In the genomic region with DNA sequence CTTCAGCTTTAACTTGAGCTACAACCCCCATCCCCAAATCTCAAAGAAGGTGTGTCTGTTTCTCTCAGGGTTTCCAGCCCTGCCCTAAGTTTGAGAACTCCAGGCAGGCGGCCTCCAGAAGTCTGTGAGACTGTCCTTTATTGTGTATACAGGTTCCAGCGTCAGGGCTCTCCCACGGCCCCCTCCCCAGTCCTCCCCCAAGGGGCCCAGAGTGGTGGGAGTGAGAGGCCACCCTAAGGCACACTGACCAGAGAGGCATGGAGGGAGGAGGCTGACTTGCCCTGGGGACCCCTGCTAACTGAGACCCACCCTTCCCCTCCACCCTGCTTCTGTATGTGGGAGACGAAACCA, we compare ENCODE assay signal across 13 cellular contexts. TPM values are rescaled to one million over a fixed set of nuclear protein-coding genes. Genes with fewer than 3 reads are reported as not detected.
A peak's percentile ranks its signal among the peaks of the same experiment; 100 is the strongest.
DNase-seq lines count a peak whose midpoint lies in the region; ATAC-seq, FAIRE-seq and TF ChIP-seq lines count a peak whose summit lies in the region.
"Had no signal": no experiment of that assay in that cellular context is flagged by ENCODE, and none has a peak within 500 bp of the region (broad histone marks: within the 10 kb centered on the region; RNA-seq: fewer than 3 reads in every experiment).

No MANE protein-coding gene starts in this region.

- H3K56ac ChIP-seq in IMR-90 (ENCODE audit: extremely low read depth, insufficient read depth, low read length): no peak overlapping the region

- H2BK15ac ChIP-seq in IMR-90 (ENCODE audit: low read depth, low read length): no peak overlapping the region; the same call in 2 of the 3 replicates

- POLR2A ChIA-PET in IMR-90 (lab: Charles Lee; ENCODE audit: unreplicated experiment): no interaction called here

- H3K27ac Mint-ChIP-seq in chondrocyte (ENCODE audit: unreplicated experiment): peak overlapping the region; percentile 92

- TF ChIP-seq RAD21 in IMR-90 (IDR thresholded peaks at IDR 0.05; ENCODE audit: low read length): no peak

- BruUV-seq in IMR-90 (replicated peaks; lab: Mats Ljungman, UMichigan): no TSS peak

- H3K9me3 ChIP-seq in IMR-90 (ENCODE audit: control insufficient read depth, insufficient read depth, low read length): no peaks in the 10 kb centered on the region
- no peaks in the 10 kb centered on the region for H3K9me3 ChIP-seq in mucosa of rectum (ENCODE audit: control insufficient read depth in 2 of 2, low read length in 2 of 2)
- H3K9me3 ChIP-seq in suprapubic skin: no peaks in the 10 kb centered on the region

- peak overlapping the region; percentile 87 for H2AFZ ChIP-seq in IMR-90 (replicated peaks; ENCODE audit: low read length, poor library complexity)

- H3K4ac ChIP-seq in IMR-90 (ENCODE audit: low read depth, low read length): 0 out of 2 replicates have a peak overlapping the region, but pooled peaks have one; percentile 53

- H4K5ac ChIP-seq in IMR-90 (ENCODE audit: low read depth, low read length): no peak overlapping the region

- H3K4me1 Mint-ChIP-seq in chondrocyte (ENCODE audit: low read depth): peaks cover 60% of the 10 kb centered on the region

- no peak overlapping the region for H2BK5ac ChIP-seq in IMR-90 (ENCODE audit: low read depth, low read length, poor library complexity, severe bottlenecking)

- H3K36me3 Mint-ChIP-seq in chondrocyte (ENCODE audit: low read depth): peaks cover 4% of the 10 kb centered on the region

- no peak for ATAC-seq in IMR-90 (ENCODE audit: low read depth)
- no peak for ATAC-seq in HG03342 (IDR thresholded peaks at IDR 0.05; ENCODE audit: unreplicated experiment)
- ATAC-seq: SK-N-SH treated with all-trans-retinoic acid at 6 μM for 48 hours had no signal

- H3K23ac ChIP-seq in IMR-90 (ENCODE audit: low read depth, low read length): no peak overlapping the region

- H3K4me3 Mint-ChIP-seq in chondrocyte (ENCODE audit: unreplicated experiment): peak overlapping the region; percentile 46

- WGBS in IMR-90 (ENCODE audit: extremely low coverage in 2 of 2, insufficient read length in 1 of 2), 2 experiments: no CpG with 5 or more reads among the region's 4 CpGs
- WGBS in suprapubic skin: 64% methylated on average over 2 of the region's 4 CpGs

- intact Hi-C loops in IMR-90 (cut with micrococcal nuclease): no loop called here

- H4K91ac ChIP-seq in IMR-90 (ENCODE audit: insufficient read depth, low read depth, low read length): no peak overlapping the region

- no peak overlapping the region for H3K14ac ChIP-seq in IMR-90 (replicated peaks; ENCODE audit: low read depth, low read length)

- H2BK20ac ChIP-seq in IMR-90 (ENCODE audit: low read depth, low read length): peak overlapping the region; percentile 25; the same call in 1 of the 2 replicates

- DNase-seq in IMR-90: no peak
- DNase-seq in chondrocyte (ENCODE audit: low spot score): no peak
- no peak for DNase-seq in suprapubic skin (ENCODE audit: low spot score in 2 of 2)
- DNase-seq in H54 (ENCODE audit: insufficient read length, low spot score): no peak
- no peak for DNase-seq in MV-4-11 (lab: John Stamatoyannopoulos, UW)
- no peak for DNase-seq in GM13976 (ENCODE audit: low spot score)
- DNase-seq: activated effector memory CD4-positive, alpha-beta T cell treated with Interleukin-2 at 50 U/mL for 16 hours; NCI-H748 treated with DMSO at 0.1 percent for 48 hours had no signal

- FAIRE-seq in H54 (lab: Jason Lieb, UNC): no peak

- 0 out of 2 replicates have a peak, but pooled peaks cover 3% of the 10 kb centered on the region for H4K20me1 ChIP-seq in IMR-90 (ENCODE audit: insufficient read depth, low read length)

- no peak for TF ChIP-seq POLR2A in IMR-90 (IDR thresholded peaks at IDR 0.05; ENCODE audit: low read depth, low read length)
- no peak for TF ChIP-seq POLR2A in suprapubic skin (IDR thresholded peaks at IDR 0.05)
- TF ChIP-seq POLR2A in H54 (IDR thresholded peaks at IDR 0.05; ENCODE audit: low read depth, low read length): no peak

- no peak overlapping the region for H4K8ac ChIP-seq in IMR-90 (ENCODE audit: low read depth in 2 of 2, low read length in 2 of 2)

- H3K18ac ChIP-seq in IMR-90 (ENCODE audit: low read depth, low read length): no peak overlapping the region

- H2AK9ac ChIP-seq in IMR-90 (replicated peaks; ENCODE audit: low read depth, low read length, poor library complexity): no peak overlapping the region

- H3K4me1 ChIP-seq in IMR-90 (ENCODE audit: control insufficient read depth, insufficient read depth, low read length): peaks cover 22% of the 10 kb centered on the region
- peaks cover 14 to 24% of the 10 kb centered on the region in 2 donors for H3K4me1 ChIP-seq in mucosa of rectum (ENCODE audit: control insufficient read depth in 2 of 2, insufficient read depth in 2 of 2, low read length in 2 of 2)
- H3K4me1 ChIP-seq in suprapubic skin: peaks cover 46% of the 10 kb centered on the region

- no peaks in the 10 kb centered on the region for H3K9me3 Mint-ChIP-seq in chondrocyte (ENCODE audit: low read depth)

- dilution Hi-C loops in IMR-90 (cut with HindIII; ENCODE audit: low sequenced_read_pairs, unreplicated experiment): no loop called here

- H3K4me3 ChIP-seq in IMR-90 (ENCODE audit: insufficient read depth, low read depth, low read length) (no peak overlapping the region), mucosa of rectum (ENCODE audit: low read length in 2 of 2) (peak overlapping the region in 1 of 2 donors; percentile 26), suprapubic skin (no peak overlapping the region)

- H2AK5ac ChIP-seq in IMR-90 (ENCODE audit: low read depth, low read length): peak overlapping the region; percentile 56; the same call in 1 of the 2 replicates

- CTCF ChIA-PET in IMR-90 (lab: Yijun Ruan, JAX): interaction anchor here (1.1 kb wide), 1 partner anchor 222 kb away, joined by 3 read pairs; no protein-coding TSS in a partner anchor

- H3K27me3 ChIP-seq in IMR-90 (ENCODE audit: control insufficient read depth, insufficient read depth, low read length) (no peaks in the 10 kb centered on the region), mucosa of rectum (ENCODE audit: control insufficient read depth in 2 of 2, insufficient read depth in 2 of 2, low read length in 2 of 2) (no peaks in the 10 kb centered on the region), suprapubic skin (no peaks in the 10 kb centered on the region)

- in situ Hi-C loops in IMR-90 (cut with MboI; ENCODE audit: low sequenced_read_pairs): no loop called here
- in situ Hi-C loops in GM13976 (cut with MboI; ENCODE audit: low sequenced_read_pairs, unreplicated experiment): no loop called here

- H3K79me1 ChIP-seq in IMR-90 (ENCODE audit: low read depth in 1 of 2, low read length in 2 of 2): no peaks in the 10 kb centered on the region

- H3K27me3 Mint-ChIP-seq in chondrocyte (ENCODE audit: low read depth): no peaks in the 10 kb centered on the region

- H3K9me1 ChIP-seq in IMR-90 (ENCODE audit: insufficient read depth, low read length): peaks cover 3% of the 10 kb centered on the region

- H3K9ac ChIP-seq in IMR-90 (ENCODE audit: low read depth, low read length): no peak overlapping the region
- peak overlapping the region in 1 of 2 donors; percentile 63 for H3K9ac ChIP-seq in mucosa of rectum (ENCODE audit: low read depth in 1 of 2, low read length in 2 of 2)

- H3K36me3 ChIP-seq in IMR-90 (ENCODE audit: control insufficient read depth, insufficient read depth, low read length) (no peaks in the 10 kb centered on the region), mucosa of rectum (ENCODE audit: control insufficient read depth in 2 of 2, insufficient read depth in 2 of 2, low read length in 2 of 2) (no peaks in the 10 kb centered on the region), suprapubic skin (no peaks in the 10 kb centered on the region)

- no peak overlapping the region for H3K4me2 ChIP-seq in IMR-90 (ENCODE audit: low read depth, low read length)

- TF ChIP-seq CTCF in IMR-90 (conservative IDR thresholded peaks at IDR 0.05; ENCODE audit: low read depth, low read length) (no peak), chondrocyte (IDR thresholded peaks at IDR 0.05) (no peak), suprapubic skin (IDR thresholded peaks at IDR 0.05) (no peak), GM13976 (IDR thresholded peaks at IDR 0.05; ENCODE audit: borderline replicate concordance, control extremely low read depth, extremely low read depth, insufficient read depth, missing control alignments) (no peak)

- H3K27ac ChIP-seq in IMR-90 (ENCODE audit: insufficient read depth, low read length) (no peak overlapping the region), mucosa of rectum (ENCODE audit: low read depth in 2 of 2, low read length in 2 of 2) (peak overlapping the region; percentile 16 to 65), suprapubic skin (peak overlapping the region; percentile 74)

- no peak overlapping the region for H2BK120ac ChIP-seq in IMR-90 (ENCODE audit: low read depth, low read length)

- TF ChIP-seq EP300 in suprapubic skin (IDR thresholded peaks at IDR 0.05): no peak

RNA-seq across cellular contexts. Expression of a gene that starts 4.0 kb away (rescaled TPM):
- total RNA-seq in IMR-90 (2012; rRNA removed) (0.54 and 0.56 TPM in 2 replicates), chondrocyte (61.2 to 160 TPM (median 160 TPM) in 3 replicates), suprapubic skin (1 to 10 TPM; 1.9 to 7.0 (median 3.3) TPM)
- polyA plus RNA-seq in IMR-90 (2012; rRNA removed): 3.0 and 4.3 TPM in 2 replicates
- polyA plus RNA-seq in IMR-90 (2012; cell fraction: cytosol; rRNA removed): 2.7 and 5.1 TPM in 2 replicates
- 3.0 and 6.7 TPM in 2 replicates for polyA plus RNA-seq in IMR-90 (2012; cell fraction: nucleus; rRNA removed; ENCODE audit: low replicate concordance)

RNA-seq across cellular contexts. Expression of a gene that starts 8.0 kb away (rescaled TPM):
- not detected in 2 replicates for total RNA-seq in IMR-90 (2012; rRNA removed)
- polyA plus RNA-seq in IMR-90 (2012; rRNA removed): 0.05 TPM in 1 of 2 replicates, not detected in the other
- polyA plus RNA-seq in IMR-90 (2012; cell fraction: cytosol; rRNA removed): 0.07 and 0.16 TPM in 2 replicates
- polyA plus RNA-seq in IMR-90 (2012; cell fraction: nucleus; rRNA removed; ENCODE audit: low replicate concordance): 0.76 and 1.0 TPM in 2 replicates
- 0.12 to 0.31 TPM (median 0.21 TPM) in 3 replicates for total RNA-seq in chondrocyte
- 1 to 10 TPM in 1 of 4 donors, under 1 TPM in 2, not detected in 1; 0.23 to 1.9 (median 0.51) TPM for total RNA-seq in suprapubic skin
- total RNA-seq: cerebellum had no signal

RNA-seq across cellular contexts. Expression of a gene that starts 9.8 kb away (rescaled TPM):
- total RNA-seq in IMR-90 (2012; rRNA removed) (not detected in 2 replicates), chondrocyte (not detected in 3 replicates), suprapubic skin (not detected)
- not detected in 2 replicates for polyA plus RNA-seq in IMR-90 (2012; rRNA removed)
- not detected in 2 replicates for polyA plus RNA-seq in IMR-90 (2012; cell fraction: cytosol; rRNA removed)
- not detected in 2 replicates for polyA plus RNA-seq in IMR-90 (2012; cell fraction: nucleus; rRNA removed; ENCODE audit: low replicate concordance)
- total RNA-seq: left lobe of liver had no signal

RNA-seq across cellular contexts. Expression of a gene that starts 29.7 kb away (rescaled TPM):
- not detected in 2 replicates for total RNA-seq in IMR-90 (2012; rRNA removed)
- polyA plus RNA-seq in IMR-90 (2012; rRNA removed): 0.09 and 0.11 TPM in 2 replicates
- 0.14 and 0.41 TPM in 2 replicates for polyA plus RNA-seq in IMR-90 (2012; cell fraction: cytosol; rRNA removed)
- 0.70 and 0.76 TPM in 2 replicates for polyA plus RNA-seq in IMR-90 (2012; cell fraction: nucleus; rRNA removed; ENCODE audit: low replicate concordance)
- total RNA-seq in chondrocyte: 0.57 to 0.69 TPM in 2 of 3 replicates, not detected in the other
- total RNA-seq in suprapubic skin: under 1 TPM in 1 of 4 donors, not detected in 3; 0.42 TPM
- total RNA-seq: left lobe of liver had no signal

RNA-seq across cellular contexts. Expression of a gene that starts 38.0 kb away (rescaled TPM):
- 26.3 and 29.7 TPM in 2 replicates for total RNA-seq in IMR-90 (2012; rRNA removed)
- 58.2 and 65.5 TPM in 2 replicates for polyA plus RNA-seq in IMR-90 (2012; rRNA removed)
- polyA plus RNA-seq in IMR-90 (2012; cell fraction: cytosol; rRNA removed): 27.1 and 37.4 TPM in 2 replicates
- 190 and 417 TPM in 2 replicates for polyA plus RNA-seq in IMR-90 (2012; cell fraction: nucleus; rRNA removed; ENCODE audit: low replicate concordance)
- 23.9 to 30.8 TPM (median 27.2 TPM) in 3 replicates for total RNA-seq in chondrocyte
- 10 to 100 TPM; 27.2 to 44.4 (median 34.1) TPM for total RNA-seq in suprapubic skin
